21 cellular contexts compared by ENCODE assay signal in the genomic region with DNA sequence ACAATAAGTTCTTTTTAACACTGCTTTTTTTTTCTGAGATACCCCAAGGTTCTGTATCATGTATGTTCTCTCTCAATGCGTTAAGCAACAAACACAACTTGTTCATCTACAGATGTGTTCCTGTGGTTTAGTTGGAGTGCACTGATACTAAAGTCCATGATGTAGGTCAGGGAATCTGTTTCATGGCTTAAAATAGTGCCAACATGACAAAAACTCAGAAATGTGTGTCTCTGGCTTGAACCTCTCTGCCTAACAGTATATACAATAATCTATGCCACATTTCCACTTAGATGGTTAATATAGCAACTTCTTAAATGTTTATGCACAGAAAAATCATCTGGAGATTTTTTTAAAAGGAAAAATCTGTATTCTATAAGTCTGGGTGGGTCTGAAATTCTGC. TPM values are rescaled to one million over a fixed set of nuclear protein-coding genes. Genes with fewer than 3 reads are reported as not detected.
"Had no signal": no experiment of that assay in that cellular context is flagged by ENCODE, and none has a peak within 500 bp of the region (broad histone marks: within the 10 kb centered on the region; RNA-seq: fewer than 3 reads in every experiment).

No MANE protein-coding gene starts in this region.

- DNase-seq: effector CD4-positive, alpha-beta T cell; heart right ventricle; hypothalamus; kidney glomerular epithelial cell; naive B cell; occipital lobe; pancreas; psoas muscle; sigmoid colon; stimulated activated CD4-positive, alpha-beta T cell treated with anti-CD3 and anti-CD28 coated beads, Interleukin-2, amount 100 ng/mL, for 24 hours; stimulated activated CD4-positive, alpha-beta T cell treated with anti-CD3 and anti-CD28 coated beads, Interleukin-4, amount 100 ng/mL, for 4 hours; stimulated activated naive B cell treated with anti-CD40 and anti-IgM and Interleukin-4, amounts not matched to agents 10 μg/mL and 1 μg/mL and 100 μg/mL, for 72 hours; stimulated activated naive CD8-positive, alpha-beta T cell treated with anti-CD3 and anti-CD28 coated beads, Interleukin-15, amount 100 ng/mL, for 72 hours; testis had no signal

- ATAC-seq: esophagus mucosa; heart right ventricle; pancreas; psoas muscle; stimulated activated naive B cell treated with anti-CD40 and anti-IgM and Interleukin-4, amounts not matched to agents 10 μg/mL and 1 μg/mL and 100 μg/mL, for 72 hours; stimulated activated naive CD8-positive, alpha-beta T cell treated with anti-CD3 and anti-CD28 coated beads, Interleukin-15, amount 100 ng/mL, for 72 hours had no signal

- H3K27me3 Mint-ChIP-seq: naive B cell; stimulated activated naive B cell treated with anti-CD40 and anti-IgM and Interleukin-4, amounts not matched to agents 10 μg/mL and 1 μg/mL and 100 μg/mL, for 72 hours; stimulated activated naive CD8-positive, alpha-beta T cell treated with anti-CD3 and anti-CD28 coated beads, Interleukin-15, amount 100 ng/mL, for 72 hours had no signal

- H3K27ac Mint-ChIP-seq: stimulated activated naive B cell treated with anti-CD40 and anti-IgM and Interleukin-4, amounts not matched to agents 10 μg/mL and 1 μg/mL and 100 μg/mL, for 72 hours; stimulated activated naive CD8-positive, alpha-beta T cell treated with anti-CD3 and anti-CD28 coated beads, Interleukin-15, amount 100 ng/mL, for 72 hours had no signal

- H3K4me1 Mint-ChIP-seq: nephron had no signal

- H3K27ac ChIP-seq: coronary artery, heart right ventricle, pancreas, psoas muscle, sigmoid colon, skin epidermis, testis, tibial nerve had no signal

- H3K36me3 ChIP-seq: heart right ventricle, pancreas, sigmoid colon, tibial nerve had no signal

- H3K4me3 Mint-ChIP-seq: naive B cell; nephron; stimulated activated naive B cell treated with anti-CD40 and anti-IgM and Interleukin-4, amounts not matched to agents 10 μg/mL and 1 μg/mL and 100 μg/mL, for 72 hours; stimulated activated naive CD8-positive, alpha-beta T cell treated with anti-CD3 and anti-CD28 coated beads, Interleukin-15, amount 100 ng/mL, for 72 hours had no signal

- H3K9me3 ChIP-seq: heart right ventricle, pancreas, psoas muscle, sigmoid colon, testis, tibial nerve had no signal

- H3K9me3 Mint-ChIP-seq: naive B cell; stimulated activated naive CD8-positive, alpha-beta T cell treated with anti-CD3 and anti-CD28 coated beads, Interleukin-15, amount 100 ng/mL, for 72 hours had no signal

- H3K4me3 ChIP-seq: coronary artery, heart right ventricle, pancreas, psoas muscle, sigmoid colon, skin epidermis, testis, tibial nerve had no signal

- H3K36me3 Mint-ChIP-seq: naive B cell; stimulated activated naive B cell treated with anti-CD40 and anti-IgM and Interleukin-4, amounts not matched to agents 10 μg/mL and 1 μg/mL and 100 μg/mL, for 72 hours had no signal

- FAIRE-seq: islet of Langerhans, pancreas had no signal

- H3K4me1 ChIP-seq: psoas muscle, testis, tibial nerve had no signal

- H3K27me3 ChIP-seq: heart right ventricle, pancreas, sigmoid colon, testis, tibial nerve had no signal

RNA-seq across cellular contexts. Expression of gene TM4SF18, which starts 51.1 kb away (rescaled TPM):
- total RNA-seq: fibroblast of lung had no signal
- polyA plus RNA-seq: fibroblast of lung had no signal
